In the genomic region with DNA sequence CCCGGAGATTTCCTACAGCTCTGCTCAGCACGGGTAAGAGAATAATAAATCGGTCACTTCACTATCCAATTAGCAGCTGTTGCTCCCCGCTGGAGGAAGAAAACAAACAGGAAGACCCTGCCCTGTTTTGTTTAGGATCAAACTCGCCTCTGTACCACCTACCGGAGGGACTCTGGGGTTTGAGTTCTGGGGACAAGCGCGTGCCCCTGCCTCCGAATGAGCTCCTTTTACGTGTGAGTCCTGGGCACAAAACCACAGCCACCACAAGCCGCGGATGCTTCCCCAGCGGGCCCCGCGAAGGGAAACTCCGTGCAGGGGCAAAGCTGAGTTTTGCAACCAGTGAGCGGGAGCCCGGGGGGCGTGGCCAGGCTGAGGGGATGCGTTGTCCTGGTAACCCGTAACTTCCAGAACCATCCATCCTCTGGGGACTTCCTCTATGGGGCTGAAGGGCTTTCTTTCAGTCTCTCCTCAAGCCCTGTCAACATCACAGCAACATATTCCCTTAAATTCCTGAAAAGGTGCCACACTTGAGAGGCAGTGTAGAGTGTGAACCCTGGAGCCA, we compare ENCODE assay signal across 8 cellular contexts.
A peak's percentile ranks its signal among the peaks of the same experiment; 100 is the strongest.
DNase-seq lines count a peak whose midpoint lies in the region; ATAC-seq and TF ChIP-seq lines count a peak whose summit lies in the region.

No MANE protein-coding gene starts in this region.

- H3K27me3 ChIP-seq in ascending aorta (no peaks in the 10 kb centered on the region), iPS DF 6.9 (ENCODE audit: control insufficient read depth, insufficient read depth, low read length) (no peaks in the 10 kb centered on the region; the same call in 1 of the 2 replicates)

- intact Hi-C loops in ascending aorta (cut with DNase I) (loop anchor here (5.0 kb wide), 2 partner anchors 72 to 157 kb away; no protein-coding TSS in a partner anchor), sciatic nerve (cut with DNase I) (no loop called here)

- ATAC-seq in GM21528 (IDR thresholded peaks at IDR 0.05; ENCODE audit: low FRiP score, unreplicated experiment) = peak; percentile 55
- peak; percentile 91 for ATAC-seq in T-helper 17 cell
- peak; percentile 96 for ATAC-seq in sciatic nerve

- H3K36me3 ChIP-seq in ascending aorta = no peaks in the 10 kb centered on the region
- no peaks in the 10 kb centered on the region for H3K36me3 ChIP-seq in iPS DF 6.9 (ENCODE audit: control insufficient read depth, insufficient read depth, low read length)

- H3K4me1 ChIP-seq in ascending aorta = peaks cover 0 to 6% of the 10 kb centered on the region in 2 donors
- no peaks in the 10 kb centered on the region for H3K4me1 ChIP-seq in iPS DF 6.9 (ENCODE audit: control insufficient read depth, insufficient read depth, low read length)

- WGBS in iPS DF 6.9 (ENCODE audit: insufficient coverage, insufficient read length) = no CpG with 5 or more reads among the region's 21 CpGs

- peak overlapping the region; percentile 84 for H3K4me3 Mint-ChIP-seq in T-helper 17 cell

- peak overlapping the region; percentile 27 for H3K4me3 ChIP-seq in Jurkat, Clone E6-1 (ENCODE audit: low read length)
- peak overlapping the region; percentile 35 to 54 for H3K4me3 ChIP-seq in ascending aorta
- peak overlapping the region; percentile 30; the same call in 1 of the 2 replicates for H3K4me3 ChIP-seq in iPS DF 6.9 (ENCODE audit: low read length)

- H3K27ac Mint-ChIP-seq in T-helper 17 cell = peak overlapping the region; percentile 96

- peaks cover 15% of the 10 kb centered on the region for H3K4me1 Mint-ChIP-seq in T-helper 17 cell

- DNase-seq in ELF-1 (ENCODE audit: low read depth, low spot score) (peak; percentile 82), T-helper 17 cell (peak; percentile 55 to 86 (median 78)), ascending aorta (ENCODE audit: low spot score in 2 of 2) (peak; percentile 80 to 95), iPS DF 6.9 (ENCODE audit: low read depth, low spot score) (peak; percentile 35), sciatic nerve (ENCODE audit: low spot score) (peak; percentile 90), OCI-M2 (lab: John Stamatoyannopoulos, UW; ENCODE audit: unreplicated experiment) (no peak)
- DNase-seq in Jurkat, Clone E6-1 (ENCODE audit: low read depth, low spot score) = peak; percentile 81

- H3K27me3 Mint-ChIP-seq in T-helper 17 cell = no peaks in the 10 kb centered on the region

- H3K36me3 Mint-ChIP-seq in T-helper 17 cell (ENCODE audit: low read depth) = no peaks in the 10 kb centered on the region

- H3K27ac ChIP-seq in ascending aorta = no peak overlapping the region
- no peak overlapping the region for H3K27ac ChIP-seq in iPS DF 6.9 (ENCODE audit: low read length)

- no peak for TF ChIP-seq CTCF in ascending aorta (IDR thresholded peaks at IDR 0.05)

- no peaks in the 10 kb centered on the region for H3K9me3 ChIP-seq in T-helper 17 cell (ENCODE audit: control insufficient read depth, low read length, poor library complexity, severe bottlenecking)
- no peaks in the 10 kb centered on the region for H3K9me3 ChIP-seq in ascending aorta
- no peaks in the 10 kb centered on the region for H3K9me3 ChIP-seq in iPS DF 6.9 (ENCODE audit: control insufficient read depth, insufficient read depth, low read length)
